ENCODE assay signal across 27 cellular contexts in the genomic region with DNA sequence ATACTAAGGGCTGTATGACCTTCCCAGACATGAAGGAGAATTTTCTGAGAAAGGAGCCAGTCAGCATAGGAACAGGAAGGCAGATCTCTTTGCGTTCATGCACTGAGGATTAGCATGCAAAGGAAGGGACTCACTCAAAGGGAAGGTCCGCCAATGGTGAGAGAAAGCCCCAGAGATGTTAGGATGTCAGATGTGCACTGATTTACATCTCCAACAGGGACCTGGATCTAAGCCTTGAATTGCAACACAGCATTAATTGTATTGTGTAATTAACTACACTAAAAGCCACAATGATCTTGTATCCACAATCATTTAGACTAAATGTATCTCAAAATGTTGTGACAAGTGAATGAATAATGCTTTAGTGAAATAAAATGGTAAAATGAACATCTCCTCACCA. TPM values are rescaled to one million over a fixed set of nuclear protein-coding genes. Genes with fewer than 3 reads are reported as not detected.
"Had no signal": no experiment of that assay in that cellular context is flagged by ENCODE, and none has a peak within 500 bp of the region (broad histone marks: within the 10 kb centered on the region; RNA-seq: fewer than 3 reads in every experiment).

No MANE protein-coding gene starts in this region.

- H3K27ac Mint-ChIP-seq: activated CD8-positive, alpha-beta T cell treated with anti-CD3 and anti-CD28 coated beads for 36 hours; activated naive CD4-positive, alpha-beta T cell treated with anti-CD3 and anti-CD28 coated beads, Interleukin-2, amount 10 ng/mL, durations not matched to agents 7 days and 5 days; activated naive CD8-positive, alpha-beta T cell treated with anti-CD3 and anti-CD28 coated beads for 36 hours; activated T-cell treated with anti-CD3 and anti-CD28 coated beads, Interleukin-2, amount 50 U/mL, for 72 hours; activated T-helper 2 cell treated with anti-CD3 and anti-CD28 coated beads, Interferon-gamma antibody, Interleukin-2, Interleukin-4, amounts not matched to agents 10 μg/mL and 5 μg/mL and 100 μg/mL, durations not matched to agents 14 hours and 24 hours and 36 hours; T-helper 1 cell treated with Interleukin-12 subunit alpha and Interleukin-12 subunit beta and Interleukin-4 antibody, amounts not matched to agents 30 μg/mL and 1 μg/mL, for 36 hours had no signal

- H3K27me3 Mint-ChIP-seq: activated naive CD8-positive, alpha-beta T cell treated with anti-CD3 and anti-CD28 coated beads for 36 hours had no signal

- H3K4me3 ChIP-seq: MG63 had no signal

- DNase-seq: activated CD4-positive, alpha-beta T cell treated with anti-CD3 and anti-CD28 coated beads for 4 hours; activated CD8-positive, alpha-beta memory T cell treated with anti-CD3 and anti-CD28 coated beads, Interleukin-2, amount 50 U/mL, for 4 hours; activated CD8-positive, alpha-beta T cell treated with anti-CD3 and anti-CD28 coated beads for 36 hours; activated gamma-delta T cell treated with Interleukin-2 at 50 U/mL for 16 hours; activated naive CD4-positive, alpha-beta T cell treated with anti-CD3 and anti-CD28 coated beads, Interleukin-2, amount 10 ng/mL, durations not matched to agents 7 days and 5 days; activated naive CD8-positive, alpha-beta T cell treated with anti-CD3 and anti-CD28 coated beads for 36 hours; activated T-cell treated with anti-CD3 and anti-CD28 coated beads, Interleukin-2, amount 50 U/mL, for 72 hours; central memory CD4-positive, alpha-beta T cell; KG1; MG63; MV-4-11; NCI-H1092 treated with DMSO at 0.1 percent for 48 hours; NCI-H1417 treated with DMSO at 0.1 percent for 48 hours; NCI-H1694; NCI-H2029; NCI-H2107; NCI-H345; NCI-H510A; NCI-H526 treated with DMSO at 0.1 percent for 48 hours; NCI-H82; NK-92 treated with Interleukin-12 subunit alpha and Interleukin-12 subunit beta, amount 100 ng/mL, for 24 hours; OCI-M1; SHP77 treated with DMSO at 0.1 percent for 48 hours had no signal

- H3K36me3 Mint-ChIP-seq: activated naive CD4-positive, alpha-beta T cell treated with anti-CD3 and anti-CD28 coated beads, Interleukin-2, amount 10 ng/mL, durations not matched to agents 7 days and 5 days; activated naive CD8-positive, alpha-beta T cell treated with anti-CD3 and anti-CD28 coated beads for 36 hours had no signal

- H3K4me1 Mint-ChIP-seq: activated naive CD4-positive, alpha-beta T cell treated with anti-CD3 and anti-CD28 coated beads, Interleukin-2, amount 10 ng/mL, durations not matched to agents 7 days and 5 days; activated naive CD8-positive, alpha-beta T cell treated with anti-CD3 and anti-CD28 coated beads for 36 hours had no signal

- H3K9me3 ChIP-seq: MG63 had no signal

- H3K4me3 Mint-ChIP-seq: activated CD8-positive, alpha-beta T cell treated with anti-CD3 and anti-CD28 coated beads for 36 hours; activated naive CD4-positive, alpha-beta T cell treated with anti-CD3 and anti-CD28 coated beads, Interleukin-2, amount 10 ng/mL, durations not matched to agents 7 days and 5 days; activated naive CD8-positive, alpha-beta T cell treated with anti-CD3 and anti-CD28 coated beads for 36 hours; activated T-cell treated with anti-CD3 and anti-CD28 coated beads, Interleukin-2, amount 50 U/mL, for 72 hours; T-helper 1 cell treated with Interleukin-12 subunit alpha and Interleukin-12 subunit beta and Interleukin-4 antibody, amounts not matched to agents 30 μg/mL and 1 μg/mL, for 36 hours had no signal

- H3K27me3 ChIP-seq: MG63 had no signal

- ATAC-seq: activated CD4-positive, CD25-positive, alpha-beta regulatory T cell treated with anti-CD3 and anti-CD28 coated beads, Interleukin-2, amount 50 U/mL, for 24 hours; activated CD8-positive, alpha-beta T cell treated with anti-CD3 and anti-CD28 coated beads for 36 hours; activated T-cell treated with anti-CD3 and anti-CD28 coated beads, Interleukin-2, amount 50 U/mL, for 72 hours had no signal

- H3K9me3 Mint-ChIP-seq: activated CD8-positive, alpha-beta T cell treated with anti-CD3 and anti-CD28 coated beads for 36 hours; activated naive CD4-positive, alpha-beta T cell treated with anti-CD3 and anti-CD28 coated beads, Interleukin-2, amount 10 ng/mL, durations not matched to agents 7 days and 5 days; activated naive CD8-positive, alpha-beta T cell treated with anti-CD3 and anti-CD28 coated beads for 36 hours; activated T-cell treated with anti-CD3 and anti-CD28 coated beads, Interleukin-2, amount 50 U/mL, for 72 hours; activated T-helper 2 cell treated with anti-CD3 and anti-CD28 coated beads, Interferon-gamma antibody, Interleukin-2, Interleukin-4, amounts not matched to agents 10 μg/mL and 5 μg/mL and 100 μg/mL, durations not matched to agents 14 hours and 24 hours and 36 hours; T-helper 1 cell treated with Interleukin-12 subunit alpha and Interleukin-12 subunit beta and Interleukin-4 antibody, amounts not matched to agents 30 μg/mL and 1 μg/mL, for 36 hours had no signal

RNA-seq across cellular contexts. Expression of a gene that starts 4.1 kb away (rescaled TPM):
- total RNA-seq: activated CD8-positive, alpha-beta T cell treated with anti-CD3 and anti-CD28 coated beads for 36 hours; activated naive CD8-positive, alpha-beta T cell treated with anti-CD3 and anti-CD28 coated beads for 36 hours; activated T-cell treated with anti-CD3 and anti-CD28 coated beads, Interleukin-2, amount 50 U/mL, for 72 hours; activated T-helper 2 cell treated with anti-CD3 and anti-CD28 coated beads, Interferon-gamma antibody, Interleukin-2, Interleukin-4, amounts not matched to agents 10 μg/mL and 5 μg/mL and 100 μg/mL, durations not matched to agents 14 hours and 24 hours and 36 hours; SK-MEL-5 had no signal
